17 cellular contexts compared by ENCODE assay signal in the genomic region with DNA sequence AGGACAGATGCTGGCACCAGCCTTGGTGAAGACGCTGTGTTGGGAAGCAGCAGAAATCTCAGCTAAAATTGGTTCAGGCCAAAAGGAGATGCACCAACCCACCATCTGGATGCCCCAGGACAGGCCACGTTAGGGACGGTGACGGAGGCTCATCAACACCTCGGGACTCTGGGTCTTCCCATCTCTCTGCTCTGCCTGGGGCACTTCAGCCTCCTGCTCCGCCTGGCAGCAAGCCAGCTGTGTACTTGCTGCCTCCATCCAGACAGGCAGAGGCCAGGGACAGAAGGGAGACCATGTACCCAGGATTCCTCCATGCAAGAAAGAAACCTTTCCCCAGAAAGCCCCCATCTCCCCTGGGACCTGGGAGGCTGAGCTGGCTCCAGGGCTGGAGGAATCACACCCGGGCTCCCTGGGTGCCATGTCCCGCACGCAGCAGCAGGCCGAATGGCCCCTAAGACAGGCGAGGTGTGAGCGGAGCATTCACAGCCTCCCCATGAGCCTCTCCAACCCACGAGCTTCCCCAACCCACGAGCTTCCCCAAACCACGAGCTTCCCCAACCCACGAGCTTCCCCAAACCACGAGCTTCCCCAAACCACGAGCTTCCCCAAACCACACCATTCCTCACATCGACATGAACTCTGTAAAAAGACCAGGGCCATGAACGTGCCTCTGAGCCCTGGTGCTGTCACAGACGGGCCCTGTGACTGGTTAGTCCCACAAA.
DNase-seq lines count a peak whose midpoint lies in the region; ATAC-seq and TF ChIP-seq lines count a peak whose summit lies in the region.
"Had no signal": no experiment of that assay in that cellular context is flagged by ENCODE, and none has a peak within 500 bp of the region (broad histone marks: within the 10 kb centered on the region; RNA-seq: fewer than 3 reads in every experiment).

No MANE protein-coding gene starts in this region.

- intact Hi-C loops in Right ventricle myocardium superior (cut with DNase I): loop anchor here (10.0 kb wide), 1 partner anchor 178 kb away; no protein-coding TSS in a partner anchor

- peak; percentile 59 for ATAC-seq in Right ventricle myocardium superior (ENCODE audit: poor library complexity)
- peak; percentile 29 for ATAC-seq in omental fat pad (ENCODE audit: low FRiP score)
- no peak for ATAC-seq in HG03432 (IDR thresholded peaks at IDR 0.05; ENCODE audit: unreplicated experiment)
- ATAC-seq: left colon had no signal

- in situ Hi-C loops in G401 (cut with HindIII; ENCODE audit: low sequenced_read_pairs): no loop called here

- peak; percentile 44 for DNase-seq in G401 (ENCODE audit: low spot score)
- DNase-seq in NCI-H2171 treated with DMSO at 0.1 percent for 48 hours (lab: John Stamatoyannopoulos, UW): peak; percentile 97
- no peak for DNase-seq in Right ventricle myocardium superior
- DNase-seq in omental fat pad (ENCODE audit: low spot score): no peak
- no peak for DNase-seq in activated naive CD4-positive, alpha-beta T cell treated with Interleukin-2 at 50 U/mL for 16 hours
- DNase-seq in activated CD4-positive, alpha-beta T cell treated with anti-CD3 and anti-CD28 coated beads for 1 hour: no peak
- no peak for DNase-seq in activated T-cell treated with anti-CD3 and anti-CD28 coated beads, Interleukin-2, amount 50 U/mL, for 48 hours
- DNase-seq: activated CD4-positive, alpha-beta T cell treated with anti-CD3 and anti-CD28 coated beads, Interleukin-2, amount 10 ng/mL, durations not matched to agents 24 days and 14 days; activated CD8-positive, alpha-beta memory T cell treated with anti-CD3 and anti-CD28 coated beads, Interleukin-2, amount 50 U/mL, for 48 hours; activated gamma-delta T cell treated with Interleukin-2 at 50 U/mL for 16 hours; AML-193; HCEC 1CT; left colon; NCI-H187 treated with DMSO at 0.1 percent for 48 hours; small intestine; thyroid gland had no signal

- no peak for TF ChIP-seq CTCF in omental fat pad (IDR thresholded peaks at IDR 0.05)

Comparison
In these comparisons a context has a peak if more than half of its experiments do, and no peak if none do; other contexts are left out.
1. DNase-seq: peak in G401 (single experiment) and NCI-H2171 treated with DMSO at 0.1 percent for 48 hours (single experiment); none in Right ventricle myocardium superior (single experiment), omental fat pad (single experiment), activated naive CD4-positive, alpha-beta T cell treated with Interleukin-2 at 50 U/mL for 16 hours (single experiment), activated CD4-positive, alpha-beta T cell treated with anti-CD3 and anti-CD28 coated beads for 1 hour (single experiment) and activated T-cell treated with anti-CD3 and anti-CD28 coated beads, Interleukin-2, amount 50 U/mL, for 48 hours (0 of 2).